10 cellular contexts compared by ENCODE assay signal in the genomic region with DNA sequence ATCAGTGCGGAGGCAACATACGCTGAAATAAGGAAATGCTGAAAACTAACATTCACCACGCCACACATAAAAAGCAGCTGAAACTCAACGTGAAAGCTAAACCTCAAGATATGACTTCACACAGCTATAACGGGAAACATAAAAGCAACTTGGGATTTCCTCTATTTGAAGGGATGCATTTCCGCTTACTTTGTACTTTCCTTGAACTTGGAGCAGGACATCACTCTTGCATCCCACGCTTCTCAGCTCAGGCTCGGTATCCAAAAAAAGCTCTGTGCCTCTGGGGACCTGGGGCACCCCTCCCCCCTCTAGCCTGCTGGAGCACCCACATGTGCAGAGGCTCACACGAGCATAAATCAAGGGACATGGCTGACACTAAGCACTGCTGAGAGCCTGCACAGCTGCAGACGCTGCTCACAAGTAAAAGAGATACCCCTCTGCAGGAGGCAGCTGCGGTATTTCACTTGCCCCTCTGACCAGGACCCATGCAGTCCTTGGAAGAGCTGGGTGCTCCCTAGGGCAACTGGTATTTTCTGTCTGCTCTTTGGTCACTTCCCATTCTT. TPM values are rescaled to one million over a fixed set of nuclear protein-coding genes. Genes with fewer than 3 reads are reported as not detected.
DNase-seq lines count a peak whose midpoint lies in the region; ATAC-seq, FAIRE-seq and TF ChIP-seq lines count a peak whose summit lies in the region.
"Had no signal": no experiment of that assay in that cellular context is flagged by ENCODE, and none has a peak within 500 bp of the region (broad histone marks: within the 10 kb centered on the region; RNA-seq: fewer than 3 reads in every experiment).

No MANE protein-coding gene starts in this region.

- H3K27me3 Mint-ChIP-seq in activated CD8-positive, alpha-beta T cell treated with anti-CD3 and anti-CD28 coated beads for 36 hours: peaks cover 13% of the 10 kb centered on the region
- peaks cover 15% of the 10 kb centered on the region for H3K27me3 Mint-ChIP-seq in activated CD8-positive, alpha-beta T cell treated with anti-CD3 and anti-CD28 coated beads, Interleukin-2, amount 10 ng/mL, durations not matched to agents 7 days and 5 days (ENCODE audit: low read depth)

- intact Hi-C loops in activated CD8-positive, alpha-beta T cell treated with anti-CD3 and anti-CD28 coated beads for 36 hours (cut with micrococcal nuclease): no loop called here
- intact Hi-C loops in left ventricle myocardium inferior (cut with micrococcal nuclease): no loop called here
- intact Hi-C loops in thyroid gland (cut with DNase I): no loop called here
- intact Hi-C loops in posterior vena cava (cut with DNase I): no loop called here

- peak; percentile 35 for FAIRE-seq in RCC 7860 (lab: Jason Lieb, UNC)
- FAIRE-seq in urothelium cell line (lab: Jason Lieb, UNC): no peak
- FAIRE-seq: G401.6 had no signal

- no peak overlapping the region for H3K27ac Mint-ChIP-seq in activated CD8-positive, alpha-beta T cell treated with anti-CD3 and anti-CD28 coated beads for 36 hours
- H3K27ac Mint-ChIP-seq in activated CD8-positive, alpha-beta T cell treated with anti-CD3 and anti-CD28 coated beads, Interleukin-2, amount 10 ng/mL, durations not matched to agents 7 days and 5 days: no peak overlapping the region
- H3K27ac Mint-ChIP-seq: activated naive CD8-positive, alpha-beta T cell treated with anti-CD3 and anti-CD28 coated beads, Interleukin-2, amount 10 ng/mL, durations not matched to agents 7 days and 5 days had no signal

- H3K27me3 ChIP-seq in left ventricle myocardium inferior (ENCODE audit: low read depth) (no peaks in the 10 kb centered on the region), thyroid gland (no peaks in the 10 kb centered on the region)

- H3K4me1 ChIP-seq in left ventricle myocardium inferior: peaks cover 51% of the 10 kb centered on the region
- H3K4me1 ChIP-seq in thyroid gland: peaks cover 23 to 28% of the 10 kb centered on the region in 2 donors

- H3K9me3 Mint-ChIP-seq in activated CD8-positive, alpha-beta T cell treated with anti-CD3 and anti-CD28 coated beads for 36 hours: no peaks in the 10 kb centered on the region
- H3K9me3 Mint-ChIP-seq in activated CD8-positive, alpha-beta T cell treated with anti-CD3 and anti-CD28 coated beads, Interleukin-2, amount 10 ng/mL, durations not matched to agents 7 days and 5 days (ENCODE audit: insufficient read depth): no peaks in the 10 kb centered on the region
- H3K9me3 Mint-ChIP-seq: activated naive CD8-positive, alpha-beta T cell treated with anti-CD3 and anti-CD28 coated beads, Interleukin-2, amount 10 ng/mL, durations not matched to agents 7 days and 5 days had no signal

- H3K27ac ChIP-seq in left ventricle myocardium inferior (replicated peaks): peak overlapping the region; percentile 58
- peak overlapping the region in 2 of 3 donors; percentile 0 to 7 for H3K27ac ChIP-seq in thyroid gland

- H3K4me3 ChIP-seq in left ventricle myocardium inferior (peak overlapping the region; percentile 30), thyroid gland (replicated peaks in 1 of 3) (no peak overlapping the region)

- peaks cover 6% of the 10 kb centered on the region for H3K4me1 Mint-ChIP-seq in activated CD8-positive, alpha-beta T cell treated with anti-CD3 and anti-CD28 coated beads for 36 hours (ENCODE audit: low read depth)
- peaks cover 7% of the 10 kb centered on the region for H3K4me1 Mint-ChIP-seq in activated CD8-positive, alpha-beta T cell treated with anti-CD3 and anti-CD28 coated beads, Interleukin-2, amount 10 ng/mL, durations not matched to agents 7 days and 5 days (ENCODE audit: low read depth)

- H3K36me3 Mint-ChIP-seq in activated CD8-positive, alpha-beta T cell treated with anti-CD3 and anti-CD28 coated beads for 36 hours (ENCODE audit: low read depth): no peaks in the 10 kb centered on the region
- no peaks in the 10 kb centered on the region for H3K36me3 Mint-ChIP-seq in activated CD8-positive, alpha-beta T cell treated with anti-CD3 and anti-CD28 coated beads, Interleukin-2, amount 10 ng/mL, durations not matched to agents 7 days and 5 days (ENCODE audit: low read depth)
- H3K36me3 Mint-ChIP-seq: activated naive CD8-positive, alpha-beta T cell treated with anti-CD3 and anti-CD28 coated beads, Interleukin-2, amount 10 ng/mL, durations not matched to agents 7 days and 5 days had no signal

- no peak for TF ChIP-seq POLR2A in thyroid gland (IDR thresholded peaks at IDR 0.05)

- 46 to 61% methylated on average over 11 of the region's 11 CpGs for WGBS in thyroid gland, 2 donors

- TF ChIP-seq CTCF in activated CD8-positive, alpha-beta T cell treated with anti-CD3 and anti-CD28 coated beads for 36 hours (IDR thresholded peaks at IDR 0.05): no peak
- TF ChIP-seq CTCF in left ventricle myocardium inferior (IDR thresholded peaks at IDR 0.05; ENCODE audit: borderline replicate concordance) (no peak), thyroid gland (IDR thresholded peaks at IDR 0.05) (no peak)

- no peak for ATAC-seq in activated CD8-positive, alpha-beta T cell treated with anti-CD3 and anti-CD28 coated beads for 36 hours
- ATAC-seq in activated CD8-positive, alpha-beta T cell treated with anti-CD3 and anti-CD28 coated beads, Interleukin-2, amount 10 ng/mL, durations not matched to agents 7 days and 5 days: no peak
- peak; percentile 57 for ATAC-seq in HG02840 (IDR thresholded peaks at IDR 0.05; ENCODE audit: low FRiP score, unreplicated experiment)

- CTCF ChIA-PET in activated CD8-positive, alpha-beta T cell treated with anti-CD3 and anti-CD28 coated beads for 36 hours (lab: Charles Lee): no interaction called here
- CTCF ChIA-PET in activated CD8-positive, alpha-beta T cell treated with anti-CD3 and anti-CD28 coated beads, Interleukin-2, amount 10 ng/mL, durations not matched to agents 7 days and 5 days (lab: Charles Lee): no interaction called here

- POLR2A ChIA-PET in activated CD8-positive, alpha-beta T cell treated with anti-CD3 and anti-CD28 coated beads for 36 hours (lab: Charles Lee): no interaction called here
- POLR2A ChIA-PET in activated CD8-positive, alpha-beta T cell treated with anti-CD3 and anti-CD28 coated beads, Interleukin-2, amount 10 ng/mL, durations not matched to agents 7 days and 5 days (lab: Charles Lee): no interaction called here

- H3K36me3 ChIP-seq in left ventricle myocardium inferior (no peaks in the 10 kb centered on the region), thyroid gland (no peaks in the 10 kb centered on the region)

- DNase-seq in activated CD8-positive, alpha-beta T cell treated with anti-CD3 and anti-CD28 coated beads for 36 hours: peak; percentile 5
- DNase-seq in activated CD8-positive, alpha-beta T cell treated with anti-CD3 and anti-CD28 coated beads, Interleukin-2, amount 10 ng/mL, durations not matched to agents 7 days and 5 days: no peak
- DNase-seq in RCC 7860 (ENCODE audit: low spot score): peak; percentile 35
- peak; percentile 69 for DNase-seq in left ventricle myocardium inferior
- no peak for DNase-seq in thyroid gland
- no peak for DNase-seq in urothelium cell line (ENCODE audit: low spot score)
- DNase-seq in posterior vena cava (ENCODE audit: low spot score): no peak
- DNase-seq: activated naive CD8-positive, alpha-beta T cell treated with anti-CD3 and anti-CD28 coated beads, Interleukin-2, amount 10 ng/mL, durations not matched to agents 7 days and 5 days had no signal

- peak overlapping the region; percentile 12 for H3K4me3 Mint-ChIP-seq in activated CD8-positive, alpha-beta T cell treated with anti-CD3 and anti-CD28 coated beads for 36 hours
- no peak overlapping the region for H3K4me3 Mint-ChIP-seq in activated CD8-positive, alpha-beta T cell treated with anti-CD3 and anti-CD28 coated beads, Interleukin-2, amount 10 ng/mL, durations not matched to agents 7 days and 5 days
- H3K4me3 Mint-ChIP-seq: activated naive CD8-positive, alpha-beta T cell treated with anti-CD3 and anti-CD28 coated beads, Interleukin-2, amount 10 ng/mL, durations not matched to agents 7 days and 5 days had no signal

- H3K9me3 ChIP-seq in left ventricle myocardium inferior (replicated peaks) (no peaks in the 10 kb centered on the region), thyroid gland (no peaks in the 10 kb centered on the region)

RNA-seq across cellular contexts. Expression of gene PARD3, which starts 34.2 kb away (rescaled TPM):
- 1 to 10 TPM; 1.6 to 2.0 TPM for total RNA-seq in activated CD8-positive, alpha-beta T cell treated with anti-CD3 and anti-CD28 coated beads for 36 hours
- total RNA-seq in activated CD8-positive, alpha-beta T cell treated with anti-CD3 and anti-CD28 coated beads, Interleukin-2, amount 10 ng/mL, durations not matched to agents 7 days and 5 days: under 1 TPM; 0.63 to 0.68 TPM
- total RNA-seq in left ventricle myocardium inferior (29.6 TPM), thyroid gland (10 to 100 TPM; 48.6 to 88.4 (median 57.7) TPM), posterior vena cava (10 to 100 TPM; 28.8 to 30.6 TPM)

Comparison
In these comparisons a context has a peak if more than half of its experiments do, and no peak if none do; other contexts are left out.
1. DNase-seq: peak in activated CD8-positive, alpha-beta T cell treated with anti-CD3 and anti-CD28 coated beads for 36 hours (single experiment), RCC 7860 (single experiment) and left ventricle myocardium inferior (single experiment); none in activated CD8-positive, alpha-beta T cell treated with anti-CD3 and anti-CD28 coated beads, Interleukin-2, amount 10 ng/mL, durations not matched to agents 7 days and 5 days (single experiment), thyroid gland (0 of 2), urothelium cell line (single experiment) and posterior vena cava (single experiment).
2. RNA of gene PARD3, which starts 34.2 kb away (total RNA-seq): 48.6 to 88.4 TPM in thyroid gland, 28.8 to 30.6 TPM in posterior vena cava and 29.6 TPM in left ventricle myocardium inferior (single experiment); 1.6 to 2.0 TPM in activated CD8-positive, alpha-beta T cell treated with anti-CD3 and anti-CD28 coated beads for 36 hours and 0.63 to 0.68 TPM in activated CD8-positive, alpha-beta T cell treated with anti-CD3 and anti-CD28 coated beads, Interleukin-2, amount 10 ng/mL, durations not matched to agents 7 days and 5 days; every median in the first group is over 4 times any median in the second.